ENCODE assay signal across 8 cellular contexts in the genomic region with DNA sequence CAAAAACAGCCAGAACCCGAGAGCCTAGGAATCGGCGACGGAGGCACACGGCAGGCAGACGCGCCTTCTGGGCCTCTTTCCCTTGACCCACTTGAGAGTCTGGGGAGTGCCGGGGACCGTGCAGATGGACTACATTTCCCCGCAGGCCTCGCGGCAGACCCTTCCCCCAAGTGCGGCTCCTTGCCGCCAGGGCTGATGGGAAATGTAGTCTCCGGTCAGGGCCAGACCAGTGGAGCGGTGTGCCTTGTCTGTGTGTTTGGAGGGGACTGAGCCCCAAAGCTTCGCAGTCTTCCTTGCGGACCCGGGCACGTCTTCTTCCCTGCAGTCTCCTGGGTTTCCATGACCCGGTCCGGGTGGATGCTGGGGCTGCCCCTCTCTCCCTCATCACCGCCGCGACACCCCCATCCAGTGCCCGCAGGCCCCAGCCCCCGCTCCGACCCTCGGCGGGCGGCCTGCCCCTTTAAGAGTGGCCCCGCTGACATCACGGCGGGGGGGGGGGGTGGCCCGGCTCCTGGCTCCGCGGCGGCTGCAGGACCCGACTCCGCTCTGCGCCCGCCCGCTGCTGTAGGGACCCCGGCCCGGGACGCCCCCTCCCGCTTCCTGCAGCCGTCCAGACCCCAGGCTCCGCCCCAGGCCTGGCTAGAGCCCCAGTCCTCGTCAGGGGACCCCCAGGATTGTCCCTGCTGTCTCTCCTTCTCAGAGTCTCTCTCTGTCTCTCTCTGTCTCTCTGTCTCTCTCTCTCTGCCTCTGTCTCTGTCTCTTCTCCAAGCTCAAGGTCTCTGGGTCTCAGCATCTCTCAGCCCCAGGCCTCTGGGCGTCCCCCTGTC. TPM values are rescaled to one million over a fixed set of nuclear protein-coding genes. Genes with fewer than 3 reads are reported as not detected.
DNase-seq lines count a peak whose midpoint lies in the region; ATAC-seq and TF ChIP-seq lines count a peak whose summit lies in the region.

No MANE protein-coding gene starts in this region.

- peak; percentile 67 for DNase-seq in DMS114 treated with DMSO at 0.1 percent for 48 hours (lab: John Stamatoyannopoulos, UW; ENCODE audit: unreplicated experiment)
- DNase-seq in NCI-H460 (ENCODE audit: extremely low read depth, low read depth), result peak; percentile 24
- DNase-seq in activated T-cell treated with anti-CD3 and anti-CD28 coated beads, Interleukin-2, amount 50 U/mL, for 48 hours, result peak; percentile 70 to 77
- DNase-seq in fibroblast of the aortic adventitia (ENCODE audit: low read depth), result peak; percentile 74
- DNase-seq in osteocyte (ENCODE audit: extremely low spot score, unreplicated experiment), result no peak
- DNase-seq in NCI-H2196 treated with DMSO at 0.1 percent for 48 hours (lab: John Stamatoyannopoulos, UW; ENCODE audit: unreplicated experiment), result no peak

- peaks cover 3% of the 10 kb centered on the region for H3K36me3 Mint-ChIP-seq in osteocyte (ENCODE audit: unreplicated experiment)

- H3K27ac Mint-ChIP-seq in osteocyte (ENCODE audit: unreplicated experiment), result no peak overlapping the region

- peaks cover 61% of the 10 kb centered on the region for H3K27me3 Mint-ChIP-seq in osteocyte (ENCODE audit: unreplicated experiment)

- H3K4me3 Mint-ChIP-seq in osteocyte (ENCODE audit: unreplicated experiment), result peak overlapping the region; percentile 47

- no peak for TF ChIP-seq CTCF in fibroblast of the aortic adventitia (IDR thresholded peaks at IDR 0.05; ENCODE audit: insufficient read depth, low read length)
- TF ChIP-seq CTCF in osteocyte (IDR thresholded peaks at IDR 0.05), result no peak

- peak overlapping the region; percentile 83 for H3K4me3 ChIP-seq in fibroblast of the aortic adventitia (ENCODE audit: low read depth, low read length)

- H3K4me1 Mint-ChIP-seq in osteocyte (ENCODE audit: unreplicated experiment), result peaks cover 19% of the 10 kb centered on the region

- no peaks in the 10 kb centered on the region for H3K9me3 Mint-ChIP-seq in osteocyte (ENCODE audit: unreplicated experiment)

- no peak for ATAC-seq in HG03139 (IDR thresholded peaks at IDR 0.05; ENCODE audit: unreplicated experiment)
- no peak for ATAC-seq in GM18907 (IDR thresholded peaks at IDR 0.05; ENCODE audit: unreplicated experiment)

RNA-seq across cellular contexts. Expression of a gene that starts 0.8 kb away (rescaled TPM):
- not detected in 2 replicates for total RNA-seq in NCI-H460 (2014; rRNA removed; shearing (Covaris generic))
- polyA plus RNA-seq in NCI-H460 (2014; cell fraction: nucleus; rRNA removed), result not detected in 2 replicates
- 0.57 and 1.9 TPM in 2 replicates for total RNA-seq in fibroblast of the aortic adventitia (ENCODE audit: low replicate concordance)
- total RNA-seq in osteocyte, result not detected in 2 replicates

RNA-seq across cellular contexts. Expression of a gene that starts 26.3 kb away (rescaled TPM):
- total RNA-seq in NCI-H460 (2014; rRNA removed; shearing (Covaris generic)), result 0.20 TPM in 1 of 2 replicates, not detected in the other
- not detected in 2 replicates for polyA plus RNA-seq in NCI-H460 (2014; cell fraction: nucleus; rRNA removed)
- total RNA-seq in fibroblast of the aortic adventitia (ENCODE audit: low replicate concordance) (not detected in 2 replicates), osteocyte (0.21 and 0.30 TPM in 2 replicates)

RNA-seq across cellular contexts. Expression of a gene that starts 40.6 kb away (rescaled TPM):
- total RNA-seq in NCI-H460 (2014; rRNA removed; shearing (Covaris generic)), result 38.6 and 49.5 TPM in 2 replicates
- 15.6 and 17.7 TPM in 2 replicates for polyA plus RNA-seq in NCI-H460 (2014; cell fraction: nucleus; rRNA removed)
- total RNA-seq in fibroblast of the aortic adventitia (ENCODE audit: low replicate concordance) (6.8 and 30.2 TPM in 2 replicates), osteocyte (136 and 165 TPM in 2 replicates)

RNA-seq across cellular contexts. Expression of a gene that starts 54.4 kb away (rescaled TPM):
- 0.58 and 0.84 TPM in 2 replicates for total RNA-seq in NCI-H460 (2014; rRNA removed; shearing (Covaris generic))
- 0.18 and 0.21 TPM in 2 replicates for polyA plus RNA-seq in NCI-H460 (2014; cell fraction: nucleus; rRNA removed)
- 0.41 and 0.45 TPM in 2 replicates for total RNA-seq in fibroblast of the aortic adventitia (ENCODE audit: low replicate concordance)
- total RNA-seq in osteocyte, result not detected in 2 replicates

Comparison
In these comparisons a context has a peak if more than half of its experiments do, and no peak if none do; other contexts are left out.
1. DNase-seq: peak in DMS114 treated with DMSO at 0.1 percent for 48 hours (single experiment), NCI-H460 (single experiment), activated T-cell treated with anti-CD3 and anti-CD28 coated beads, Interleukin-2, amount 50 U/mL, for 48 hours (2 of 2) and fibroblast of the aortic adventitia (single experiment); none in osteocyte (single experiment) and NCI-H2196 treated with DMSO at 0.1 percent for 48 hours (single experiment).